35 cellular contexts compared by ENCODE assay signal in genomic region chr6:17709476-17709875, GRCh38.
"Had no signal": no experiment of that assay in that cellular context is flagged by ENCODE, and none has a peak within 500 bp of the region (broad histone marks: within the 10 kb centered on the region; RNA-seq: fewer than 3 reads in every experiment).

No MANE protein-coding gene starts in this region.

- H3K27me3 ChIP-seq: brain microvascular endothelial cell, Peyer's patch, SJSA1 had no signal

- H3K36me3 Mint-ChIP-seq: WTC11 had no signal

- H3K27me3 Mint-ChIP-seq: activated CD4-positive, alpha-beta T cell treated with anti-CD3 and anti-CD28 coated beads for 36 hours; activated CD4-positive, alpha-beta T cell treated with anti-CD3 and anti-CD28 coated beads, Interleukin-2, amount 10 ng/mL, durations not matched to agents 7 days and 5 days; activated naive CD4-positive, alpha-beta T cell treated with anti-CD3 and anti-CD28 coated beads, Interleukin-2, amount 10 ng/mL, durations not matched to agents 7 days and 5 days; activated naive CD8-positive, alpha-beta T cell had no signal

- H3K9ac ChIP-seq: SK-N-SH had no signal

- H3K9me3 Mint-ChIP-seq: activated CD4-positive, alpha-beta memory T cell treated with anti-CD3 and anti-CD28 coated beads for 36 hours; activated CD4-positive, alpha-beta T cell treated with anti-CD3 and anti-CD28 coated beads, Interleukin-2, amount 10 ng/mL, durations not matched to agents 7 days and 5 days; activated naive CD4-positive, alpha-beta T cell treated with anti-CD3 and anti-CD28 coated beads, Interleukin-2, amount 10 ng/mL, durations not matched to agents 7 days and 5 days; activated naive CD8-positive, alpha-beta T cell treated with anti-CD3 and anti-CD28 coated beads, Interleukin-2, amount 50 U/mL, for 24 hours; activated T-cell treated with anti-CD3 and anti-CD28 coated beads, Interleukin-2, amount 50 U/mL, for 4 hours; activated T-helper 1 cell treated with anti-CD3 and anti-CD28 coated beads, Interleukin-12 subunit alpha, Interleukin-12 subunit beta, Interleukin-2, Interleukin-4 antibody, amounts not matched to agents 30 ng/mL and 10 ng/mL and 1 ng/mL, durations not matched to agents 14 hours and 24 hours and 36 hours; T-helper 1 cell treated with Interleukin-12 subunit alpha and Interleukin-12 subunit beta and Interleukin-4 antibody, amounts not matched to agents 30 μg/mL and 1 μg/mL, for 36 hours; T-helper 2 cell treated with Interferon-gamma antibody and Interleukin-4, amounts not matched to agents 5 μg/mL and 100 μg/mL, for 36 hours; WTC11 had no signal

- DNase-seq: activated CD4-positive, alpha-beta memory T cell treated with anti-CD3 and anti-CD28 coated beads for 36 hours; activated CD4-positive, alpha-beta T cell treated with anti-CD3 and anti-CD28 coated beads for 36 hours; activated CD4-positive, alpha-beta T cell treated with anti-CD3 and anti-CD28 coated beads, Interleukin-2, amount 10 ng/mL, durations not matched to agents 7 days and 5 days; activated CD8-positive, alpha-beta memory T cell treated with anti-CD3 and anti-CD28 coated beads, Interleukin-2, amount 50 U/mL, for 4 hours; activated effector memory CD4-positive, alpha-beta T cell treated with Interleukin-2 at 50 U/mL for 16 hours; activated naive CD4-positive, alpha-beta T cell treated with anti-CD3 and anti-CD28 coated beads, Interleukin-2, amount 10 ng/mL, durations not matched to agents 7 days and 5 days; activated naive CD8-positive, alpha-beta T cell treated with anti-CD3 and anti-CD28 coated beads, Interleukin-2, amount 50 U/mL, for 24 hours; activated T-cell treated with anti-CD3 and anti-CD28 coated beads for 4 hours; activated T-cell treated with anti-CD3 and anti-CD28 coated beads, Interleukin-2, amount 50 U/mL, for 4 hours; amniotic stem cell; aorta; brain microvascular endothelial cell; central memory CD4-positive, alpha-beta T cell; Karpas-422; KBM-7; NCI-H1092 treated with DMSO at 0.1 percent for 48 hours; NCI-H1417; NCI-H146; NCI-H187; NCI-H2081 treated with DMSO at 0.1 percent for 48 hours; NCI-H226; NCI-H446 treated with DMSO at 0.1 percent for 48 hours; NCI-H524 treated with DMSO at 0.1 percent for 48 hours; PC-3; Peyer's patch; RPMI8226; SHP77 treated with DMSO at 0.1 percent for 48 hours; SK-N-SH had no signal

- H3K4me3 ChIP-seq: Peyer's patch, SJSA1 had no signal

- H3K9me3 ChIP-seq: Peyer's patch, SJSA1, SK-N-SH had no signal

- H3K36me3 ChIP-seq: brain microvascular endothelial cell, Peyer's patch had no signal

- H3K4me3 Mint-ChIP-seq: activated CD4-positive, alpha-beta memory T cell treated with anti-CD3 and anti-CD28 coated beads for 36 hours; activated CD4-positive, alpha-beta T cell treated with anti-CD3 and anti-CD28 coated beads for 36 hours; activated CD4-positive, alpha-beta T cell treated with anti-CD3 and anti-CD28 coated beads, Interleukin-2, amount 10 ng/mL, durations not matched to agents 7 days and 5 days; activated naive CD4-positive, alpha-beta T cell treated with anti-CD3 and anti-CD28 coated beads, Interleukin-2, amount 10 ng/mL, durations not matched to agents 7 days and 5 days; activated naive CD8-positive, alpha-beta T cell; activated naive CD8-positive, alpha-beta T cell treated with anti-CD3 and anti-CD28 coated beads, Interleukin-2, amount 50 U/mL, for 24 hours; activated T-cell treated with anti-CD3 and anti-CD28 coated beads, Interleukin-2, amount 50 U/mL, for 4 hours; T-helper 1 cell treated with Interleukin-12 subunit alpha and Interleukin-12 subunit beta and Interleukin-4 antibody, amounts not matched to agents 30 μg/mL and 1 μg/mL, for 36 hours; WTC11 had no signal

- H3K4me2 ChIP-seq: SK-N-SH had no signal

- ATAC-seq: activated CD4-positive, alpha-beta T cell treated with anti-CD3 and anti-CD28 coated beads for 36 hours; activated CD4-positive, CD25-positive, alpha-beta regulatory T cell treated with anti-CD3 and anti-CD28 coated beads, Interleukin-2, amount 50 U/mL, for 24 hours; activated naive CD8-positive, alpha-beta T cell treated with anti-CD3 and anti-CD28 coated beads, Interleukin-2, amount 50 U/mL, for 24 hours; activated T-cell treated with anti-CD3 and anti-CD28 coated beads, Interleukin-2, amount 50 U/mL, for 4 hours; PC-3; WTC11 had no signal

- H3K27ac ChIP-seq: brain microvascular endothelial cell, Peyer's patch, SJSA1 had no signal

- H3K27ac Mint-ChIP-seq: activated CD4-positive, alpha-beta memory T cell treated with anti-CD3 and anti-CD28 coated beads for 36 hours; activated CD4-positive, alpha-beta T cell treated with anti-CD3 and anti-CD28 coated beads for 36 hours; activated naive CD4-positive, alpha-beta T cell treated with anti-CD3 and anti-CD28 coated beads, Interleukin-2, amount 10 ng/mL, durations not matched to agents 7 days and 5 days; activated naive CD8-positive, alpha-beta T cell; activated naive CD8-positive, alpha-beta T cell treated with anti-CD3 and anti-CD28 coated beads, Interleukin-2, amount 50 U/mL, for 24 hours; T-helper 2 cell treated with Interferon-gamma antibody and Interleukin-4, amounts not matched to agents 5 μg/mL and 100 μg/mL, for 36 hours; WTC11 had no signal
